In the genomic region with DNA sequence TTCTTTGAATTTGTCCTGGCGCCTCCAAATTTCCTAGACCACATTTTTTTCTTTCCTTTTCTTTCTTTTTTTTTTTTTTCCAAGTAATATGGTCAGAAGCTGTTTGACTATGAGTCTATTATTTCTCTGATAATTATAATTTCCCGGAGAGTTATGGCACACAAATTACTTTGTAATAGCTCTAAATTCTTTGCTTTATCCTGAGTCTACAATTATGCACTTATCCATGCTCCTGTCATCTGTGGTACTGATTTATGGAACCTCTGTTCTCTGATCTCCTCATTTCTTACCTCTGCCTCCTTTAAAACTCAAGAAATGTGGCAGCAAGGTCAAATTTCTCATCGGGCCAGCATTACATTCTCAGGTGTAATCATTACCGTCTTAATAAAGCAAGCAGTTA, we compare ENCODE assay signal across 15 cellular contexts.
A peak's percentile ranks its signal among the peaks of the same experiment; 100 is the strongest.
DNase-seq lines count a peak whose midpoint lies in the region; ATAC-seq and TF ChIP-seq lines count a peak whose summit lies in the region.
"Had no signal": no experiment of that assay in that cellular context is flagged by ENCODE, and none has a peak within 500 bp of the region (broad histone marks: within the 10 kb centered on the region; RNA-seq: fewer than 3 reads in every experiment).

No MANE protein-coding gene starts in this region.

- H3K79me2 ChIP-seq in smooth muscle cell (ENCODE audit: low read depth): no peaks in the 10 kb centered on the region

- H3K4me3 ChIP-seq in HUES6 (ENCODE audit: low read depth, low read length): no peak overlapping the region
- H3K4me3 ChIP-seq in RWPE2 (ENCODE audit: severe bottlenecking): no peak overlapping the region
- no peak overlapping the region for H3K4me3 ChIP-seq in gastroesophageal sphincter
- H3K4me3 ChIP-seq in smooth muscle cell: no peak overlapping the region
- no peak overlapping the region for H3K4me3 ChIP-seq in lower leg skin (ENCODE audit: low read depth, poor library complexity, severe bottlenecking)
- H3K4me3 ChIP-seq: coronary artery had no signal

- peak overlapping the region; percentile 27 for H3K9ac ChIP-seq in HUES6 (ENCODE audit: low read length)
- no peak overlapping the region for H3K9ac ChIP-seq in smooth muscle cell (ENCODE audit: low read depth)

- no peak for TF ChIP-seq POLR2A in gastroesophageal sphincter (IDR thresholded peaks at IDR 0.05)
- no peak for TF ChIP-seq POLR2A in lower leg skin (IDR thresholded peaks at IDR 0.05)

- H3K4me1 ChIP-seq in HUES6 (ENCODE audit: control insufficient read depth, insufficient read depth, low read length) (peaks cover 21% of the 10 kb centered on the region), RWPE2 (ENCODE audit: insufficient read depth, poor library complexity, severe bottlenecking) (peaks cover 22% of the 10 kb centered on the region), gastroesophageal sphincter (peaks cover 9 to 28% (median 10%) of the 10 kb centered on the region in 3 donors), smooth muscle cell (ENCODE audit: low read depth) (peaks cover 27% of the 10 kb centered on the region)
- H3K4me1 ChIP-seq: BE2C had no signal

- intact Hi-C loops in lower leg skin (cut with DNase I; ENCODE audit: low total_unique reads): no loop called here

- H3K4me2 ChIP-seq in smooth muscle cell: peak overlapping the region; percentile 62

- peak overlapping the region; percentile 81; the same call in 1 of the 2 replicates for H3K27ac ChIP-seq in HUES6 (ENCODE audit: low read depth, low read length)
- H3K27ac ChIP-seq in RWPE2 (ENCODE audit: poor library complexity, severe bottlenecking): peak overlapping the region; percentile 9
- peak overlapping the region; percentile 42 to 78 (median 67) for H3K27ac ChIP-seq in gastroesophageal sphincter
- H3K27ac ChIP-seq in smooth muscle cell (ENCODE audit: low read depth): peak overlapping the region; percentile 73
- H3K27ac ChIP-seq: neutrophil had no signal

- no peaks in the 10 kb centered on the region for H4K20me1 ChIP-seq in smooth muscle cell (ENCODE audit: low read depth)

- H3K9me3 ChIP-seq in HUES6 (ENCODE audit: control insufficient read depth, insufficient read depth, low read depth, low read length): no peaks in the 10 kb centered on the region
- H3K9me3 ChIP-seq in RWPE2 (ENCODE audit: severe bottlenecking): no peaks in the 10 kb centered on the region
- H3K9me3 ChIP-seq in gastroesophageal sphincter: no peaks in the 10 kb centered on the region
- no peaks in the 10 kb centered on the region for H3K9me3 ChIP-seq in smooth muscle cell (replicated peaks; ENCODE audit: low read depth)
- H3K9me3 ChIP-seq: BE2C, neutrophil had no signal

- DNase-seq in RWPE2 (ENCODE audit: low spot score) (no peak), smooth muscle cell (lab: John Stamatoyannopoulos, UW; ENCODE audit: unreplicated experiment) (no peak), lower leg skin (ENCODE audit: low spot score in 2 of 2) (no peak)
- DNase-seq in activated CD4-positive, alpha-beta T cell treated with anti-CD3 and anti-CD28 coated beads, Interleukin-2, amount 50 U/mL, for 1 hour: no peak
- no peak for DNase-seq in stimulated activated CD4-positive, alpha-beta T cell treated with anti-CD3 and anti-CD28 coated beads, Interleukin-1b, Interleukin-23, amount 100 ng/mL, for 48 hours
- DNase-seq: activated CD4-positive, alpha-beta T cell treated with anti-CD3 and anti-CD28 coated beads, Interleukin-2, amount 50 U/mL, for 4 hours; activated naive CD4-positive, alpha-beta T cell treated with anti-CD3 and anti-CD28 coated beads, Interleukin-2, amount 50 U/mL, for 16 hours; activated T-cell treated with anti-CD3 and anti-CD28 coated beads for 4 hours; NCI-H1436 treated with DMSO at 0.1 percent for 48 hours had no signal

- no peaks in the 10 kb centered on the region for H3K36me3 ChIP-seq in HUES6 (ENCODE audit: control insufficient read depth, insufficient read depth, low read length)
- H3K36me3 ChIP-seq in RWPE2 (ENCODE audit: low read depth): no peaks in the 10 kb centered on the region
- H3K36me3 ChIP-seq in gastroesophageal sphincter: no peaks in the 10 kb centered on the region
- H3K36me3 ChIP-seq in smooth muscle cell (ENCODE audit: low read depth): no peaks in the 10 kb centered on the region
- H3K36me3 ChIP-seq: neutrophil had no signal

- TF ChIP-seq EP300 in gastroesophageal sphincter (IDR thresholded peaks at IDR 0.05): no peak

- H3K27me3 ChIP-seq in HUES6 (ENCODE audit: control insufficient read depth, insufficient read depth, low read length) (no peaks in the 10 kb centered on the region), RWPE2 (ENCODE audit: insufficient read depth, poor library complexity, severe bottlenecking) (no peaks in the 10 kb centered on the region), gastroesophageal sphincter (no peaks in the 10 kb centered on the region), smooth muscle cell (ENCODE audit: low read depth) (no peaks in the 10 kb centered on the region)
- H3K27me3 ChIP-seq: BE2C, neutrophil had no signal

- WGBS in gastroesophageal sphincter (ENCODE audit: low coverage in 1 of 2), 2 donors: 59% methylated on average over 4 of the region's 4 CpGs
- 49% methylated on average over 4 of the region's 4 CpGs for WGBS in smooth muscle cell (ENCODE audit: low lambda C conversion rate)
- WGBS in lower leg skin, 2 donors: 67 to 72% methylated on average over 4 of the region's 4 CpGs

- peaks cover 12% of the 10 kb centered on the region for H3F3A ChIP-seq in smooth muscle cell (ENCODE audit: low read depth)

- ATAC-seq in RWPE2 (ENCODE audit: low read depth): no peak
- ATAC-seq in gastroesophageal sphincter: no peak
- no peak for ATAC-seq in HG03196 (IDR thresholded peaks at IDR 0.05; ENCODE audit: unreplicated experiment)

- TF ChIP-seq CTCF in RWPE2 (IDR thresholded peaks at IDR 0.05; ENCODE audit: poor library complexity, severe bottlenecking) (no peak), gastroesophageal sphincter (IDR thresholded peaks at IDR 0.05) (no peak), smooth muscle cell (IDR thresholded peaks at IDR 0.05; ENCODE audit: borderline replicate concordance, insufficient read depth, poor library complexity, severe bottlenecking) (no peak), lower leg skin (IDR thresholded peaks at IDR 0.05) (no peak)

- no peak overlapping the region for H2AFZ ChIP-seq in smooth muscle cell (ENCODE audit: low read depth)

Comparison
In these comparisons a context has a peak if more than half of its experiments do, and no peak if none do; other contexts are left out.
1. H3K27ac ChIP-seq: peak in every context shown above with its lines; median percentile 81 in HUES6; 73 in smooth muscle cell; 67 in gastroesophageal sphincter; 9 in RWPE2.